ENCODE assay signal across 1 cellular context in the genomic region with DNA sequence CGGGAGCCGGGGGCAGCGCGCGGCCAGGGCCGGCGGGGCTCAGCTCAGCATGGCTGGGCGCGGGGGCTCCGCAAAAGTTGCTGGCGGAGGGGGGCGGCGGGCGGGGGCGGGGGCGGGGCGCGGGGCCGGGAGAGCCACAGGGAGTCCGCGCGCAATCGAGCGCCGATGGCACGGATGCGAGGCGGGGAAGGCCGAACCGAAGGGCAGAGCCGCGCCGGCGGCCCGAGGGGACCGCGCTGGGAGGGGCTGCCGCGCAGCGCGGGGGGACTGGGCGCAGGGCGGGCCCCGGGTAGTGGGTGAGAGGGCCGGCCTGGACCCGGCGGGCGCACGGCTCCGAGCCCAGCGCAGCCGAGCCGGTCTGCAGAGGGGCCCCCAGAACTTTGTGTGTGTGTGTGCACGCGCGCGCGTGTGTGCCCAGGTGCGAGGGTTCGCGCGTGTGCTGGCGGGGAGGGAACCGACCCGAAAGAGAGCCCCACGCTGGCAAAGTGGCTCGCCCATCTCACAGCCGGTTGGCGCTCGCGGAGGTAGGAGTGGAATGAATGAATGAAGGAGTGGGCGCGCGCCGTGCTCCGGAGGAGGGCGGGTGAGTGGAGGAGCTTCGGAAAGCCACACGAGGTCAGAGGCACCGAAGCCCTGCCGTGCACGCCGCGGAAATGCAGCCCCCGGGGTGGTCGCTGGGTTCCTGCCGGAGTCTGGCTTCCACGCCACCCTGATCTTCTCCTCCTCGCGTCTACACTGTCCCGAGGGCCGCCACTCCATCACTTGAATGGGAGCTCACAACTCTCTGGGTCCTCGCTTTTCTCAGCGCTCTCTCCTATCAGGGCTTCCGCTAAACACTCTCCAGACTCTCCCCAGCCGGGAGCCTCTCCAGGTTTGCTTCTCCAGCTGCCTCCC.
TF ChIP-seq lines count a peak whose summit lies in the region.

A gene (minus strand): TSS at position 51 of the 894 bp plus-strand sequence. CDS start 375 bp downstream, outside the sequence.

TF ChIP-seq in HepG2, 621 proteins besides CTCF, POLR2A, EP300 and RAD21 (continued from another document and continues in another):
- TF ChIP-seq, protein P1, sequence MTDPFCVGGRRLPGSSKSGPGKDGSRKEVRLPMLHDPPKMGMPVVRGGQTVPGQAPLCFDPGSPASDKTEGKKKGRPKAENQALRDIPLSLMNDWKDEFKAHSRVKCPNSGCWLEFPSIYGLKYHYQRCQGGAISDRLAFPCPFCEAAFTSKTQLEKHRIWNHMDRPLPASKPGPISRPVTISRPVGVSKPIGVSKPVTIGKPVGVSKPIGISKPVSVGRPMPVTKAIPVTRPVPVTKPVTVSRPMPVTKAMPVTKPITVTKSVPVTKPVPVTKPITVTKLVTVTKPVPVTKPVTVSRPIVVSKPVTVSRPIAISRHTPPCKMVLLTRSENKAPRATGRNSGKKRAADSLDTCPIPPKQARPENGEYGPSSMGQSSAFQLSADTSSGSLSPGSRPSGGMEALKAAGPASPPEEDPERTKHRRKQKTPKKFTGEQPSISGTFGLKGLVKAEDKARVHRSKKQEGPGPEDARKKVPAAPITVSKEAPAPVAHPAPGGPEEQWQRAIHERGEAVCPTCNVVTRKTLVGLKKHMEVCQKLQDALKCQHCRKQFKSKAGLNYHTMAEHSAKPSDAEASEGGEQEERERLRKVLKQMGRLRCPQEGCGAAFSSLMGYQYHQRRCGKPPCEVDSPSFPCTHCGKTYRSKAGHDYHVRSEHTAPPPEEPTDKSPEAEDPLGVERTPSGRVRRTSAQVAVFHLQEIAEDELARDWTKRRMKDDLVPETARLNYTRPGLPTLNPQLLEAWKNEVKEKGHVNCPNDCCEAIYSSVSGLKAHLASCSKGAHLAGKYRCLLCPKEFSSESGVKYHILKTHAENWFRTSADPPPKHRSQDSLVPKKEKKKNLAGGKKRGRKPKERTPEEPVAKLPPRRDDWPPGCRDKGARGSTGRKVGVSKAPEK (CRISPR knock-in tag; IDR thresholded peaks at IDR 0.05; ENCODE audit: borderline replicate concordance), result no peak
- TF ChIP-seq, protein P2, sequence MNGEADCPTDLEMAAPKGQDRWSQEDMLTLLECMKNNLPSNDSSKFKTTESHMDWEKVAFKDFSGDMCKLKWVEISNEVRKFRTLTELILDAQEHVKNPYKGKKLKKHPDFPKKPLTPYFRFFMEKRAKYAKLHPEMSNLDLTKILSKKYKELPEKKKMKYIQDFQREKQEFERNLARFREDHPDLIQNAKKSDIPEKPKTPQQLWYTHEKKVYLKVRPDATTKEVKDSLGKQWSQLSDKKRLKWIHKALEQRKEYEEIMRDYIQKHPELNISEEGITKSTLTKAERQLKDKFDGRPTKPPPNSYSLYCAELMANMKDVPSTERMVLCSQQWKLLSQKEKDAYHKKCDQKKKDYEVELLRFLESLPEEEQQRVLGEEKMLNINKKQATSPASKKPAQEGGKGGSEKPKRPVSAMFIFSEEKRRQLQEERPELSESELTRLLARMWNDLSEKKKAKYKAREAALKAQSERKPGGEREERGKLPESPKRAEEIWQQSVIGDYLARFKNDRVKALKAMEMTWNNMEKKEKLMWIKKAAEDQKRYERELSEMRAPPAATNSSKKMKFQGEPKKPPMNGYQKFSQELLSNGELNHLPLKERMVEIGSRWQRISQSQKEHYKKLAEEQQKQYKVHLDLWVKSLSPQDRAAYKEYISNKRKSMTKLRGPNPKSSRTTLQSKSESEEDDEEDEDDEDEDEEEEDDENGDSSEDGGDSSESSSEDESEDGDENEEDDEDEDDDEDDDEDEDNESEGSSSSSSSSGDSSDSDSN (CRISPR knock-in tag; IDR thresholded peaks at IDR 0.05), result peak; percentile 22; the same call in 1 of the 2 replicates
- TF ChIP-seq, protein P3, sequence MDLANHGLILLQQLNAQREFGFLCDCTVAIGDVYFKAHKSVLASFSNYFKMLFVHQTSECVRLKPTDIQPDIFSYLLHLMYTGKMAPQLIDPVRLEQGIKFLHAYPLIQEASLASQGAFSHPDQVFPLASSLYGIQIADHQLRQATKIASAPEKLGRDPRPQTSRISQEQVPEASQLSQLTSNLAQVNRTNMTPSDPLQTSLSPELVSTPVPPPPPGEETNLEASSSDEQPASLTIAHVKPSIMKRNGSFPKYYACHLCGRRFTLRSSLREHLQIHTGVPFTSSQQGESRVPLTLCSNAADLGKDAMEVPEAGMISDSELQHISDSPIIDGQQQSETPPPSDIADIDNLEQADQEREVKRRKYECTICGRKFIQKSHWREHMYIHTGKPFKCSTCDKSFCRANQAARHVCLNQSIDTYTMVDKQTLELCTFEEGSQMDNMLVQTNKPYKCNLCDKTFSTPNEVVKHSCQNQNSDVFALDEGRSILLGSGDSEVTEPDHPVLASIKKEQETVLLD (CRISPR knock-in tag; IDR thresholded peaks at IDR 0.05; ENCODE audit: low read depth), result peak; percentile 73
- TF ChIP-seq, protein P4, sequence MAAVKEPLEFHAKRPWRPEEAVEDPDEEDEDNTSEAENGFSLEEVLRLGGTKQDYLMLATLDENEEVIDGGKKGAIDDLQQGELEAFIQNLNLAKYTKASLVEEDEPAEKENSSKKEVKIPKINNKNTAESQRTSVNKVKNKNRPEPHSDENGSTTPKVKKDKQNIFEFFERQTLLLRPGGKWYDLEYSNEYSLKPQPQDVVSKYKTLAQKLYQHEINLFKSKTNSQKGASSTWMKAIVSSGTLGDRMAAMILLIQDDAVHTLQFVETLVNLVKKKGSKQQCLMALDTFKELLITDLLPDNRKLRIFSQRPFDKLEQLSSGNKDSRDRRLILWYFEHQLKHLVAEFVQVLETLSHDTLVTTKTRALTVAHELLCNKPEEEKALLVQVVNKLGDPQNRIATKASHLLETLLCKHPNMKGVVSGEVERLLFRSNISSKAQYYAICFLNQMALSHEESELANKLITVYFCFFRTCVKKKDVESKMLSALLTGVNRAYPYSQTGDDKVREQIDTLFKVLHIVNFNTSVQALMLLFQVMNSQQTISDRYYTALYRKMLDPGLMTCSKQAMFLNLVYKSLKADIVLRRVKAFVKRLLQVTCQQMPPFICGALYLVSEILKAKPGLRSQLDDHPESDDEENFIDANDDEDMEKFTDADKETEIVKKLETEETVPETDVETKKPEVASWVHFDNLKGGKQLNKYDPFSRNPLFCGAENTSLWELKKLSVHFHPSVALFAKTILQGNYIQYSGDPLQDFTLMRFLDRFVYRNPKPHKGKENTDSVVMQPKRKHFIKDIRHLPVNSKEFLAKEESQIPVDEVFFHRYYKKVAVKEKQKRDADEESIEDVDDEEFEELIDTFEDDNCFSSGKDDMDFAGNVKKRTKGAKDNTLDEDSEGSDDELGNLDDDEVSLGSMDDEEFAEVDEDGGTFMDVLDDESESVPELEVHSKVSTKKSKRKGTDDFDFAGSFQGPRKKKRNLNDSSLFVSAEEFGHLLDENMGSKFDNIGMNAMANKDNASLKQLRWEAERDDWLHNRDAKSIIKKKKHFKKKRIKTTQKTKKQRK (IDR thresholded peaks at IDR 0.05; ENCODE audit: low read length), result no peak
- TF ChIP-seq FOXJ3 (CRISPR knock-in tag; IDR thresholded peaks at IDR 0.05; ENCODE audit: borderline replicate concordance) (no peak), RBAK (CRISPR knock-in tag; IDR thresholded peaks at IDR 0.05) (no peak), ZNF225 (CRISPR knock-in tag; IDR thresholded peaks at IDR 0.05) (peak; percentile 28; the same call in 1 of the 2 replicates), ZFX (CRISPR knock-in tag; IDR thresholded peaks at IDR 0.05; ENCODE audit: low read depth) (peak; percentile 60), ZNF34 (CRISPR knock-in tag; IDR thresholded peaks at IDR 0.05; ENCODE audit: borderline replicate concordance) (no peak), ZNF768 (CRISPR knock-in tag; IDR thresholded peaks at IDR 0.05) (peak; percentile 41), ARID2 (CRISPR knock-in tag; IDR thresholded peaks at IDR 0.05; ENCODE audit: borderline replicate concordance) (no peak), HCFC1 (IDR thresholded peaks at IDR 0.05; ENCODE audit: low read depth, low read length) (no peak), SAP130 (CRISPR knock-in tag; IDR thresholded peaks at IDR 0.05; ENCODE audit: low read depth) (peak; percentile 38; the same call in 1 of the 2 replicates), ZNF777 (CRISPR knock-in tag; IDR thresholded peaks at IDR 0.05) (0 out of 2 replicates have a peak, but pooled peaks have one; percentile 33), ZNF331 (CRISPR knock-in tag; IDR thresholded peaks at IDR 0.05) (0 out of 2 replicates have a peak, but pooled peaks have one; percentile 40), NPAS2 (CRISPR knock-in tag; IDR thresholded peaks at IDR 0.05; ENCODE audit: borderline replicate concordance) (no peak), WIZ (CRISPR knock-in tag; IDR thresholded peaks at IDR 0.05) (no peak), GATAD2A (CRISPR knock-in tag; IDR thresholded peaks at IDR 0.05) (0 out of 2 replicates have a peak, but pooled peaks have one; percentile 6), HIVEP1 (CRISPR knock-in tag; IDR thresholded peaks at IDR 0.05) (no peak; the same call in 1 of the 2 replicates), ZNF550 (CRISPR knock-in tag; IDR thresholded peaks at IDR 0.05; ENCODE audit: borderline replicate concordance) (no peak), ARNTL (CRISPR knock-in tag; IDR thresholded peaks at IDR 0.05) (peak; percentile 42; the same call in 1 of the 2 replicates), RXRB (CRISPR knock-in tag; IDR thresholded peaks at IDR 0.05; ENCODE audit: borderline replicate concordance) (no peak), MTA1 (CRISPR knock-in tag; IDR thresholded peaks at IDR 0.05; ENCODE audit: borderline replicate concordance) (0 out of 2 replicates have a peak, but pooled peaks have one; percentile 18), HMGA1 (CRISPR knock-in tag; conservative IDR thresholded peaks at IDR 0.05) (no peak), HNRNPK (IDR thresholded peaks at IDR 0.05; ENCODE audit: low read depth, low read length, poor library complexity, severe bottlenecking) (peak; percentile 54), TGIF2 (CRISPR knock-in tag; IDR thresholded peaks at IDR 0.05) (no peak), KMT2B (CRISPR knock-in tag; IDR thresholded peaks at IDR 0.05) (peak; percentile 69)
- TF ChIP-seq, protein P5, sequence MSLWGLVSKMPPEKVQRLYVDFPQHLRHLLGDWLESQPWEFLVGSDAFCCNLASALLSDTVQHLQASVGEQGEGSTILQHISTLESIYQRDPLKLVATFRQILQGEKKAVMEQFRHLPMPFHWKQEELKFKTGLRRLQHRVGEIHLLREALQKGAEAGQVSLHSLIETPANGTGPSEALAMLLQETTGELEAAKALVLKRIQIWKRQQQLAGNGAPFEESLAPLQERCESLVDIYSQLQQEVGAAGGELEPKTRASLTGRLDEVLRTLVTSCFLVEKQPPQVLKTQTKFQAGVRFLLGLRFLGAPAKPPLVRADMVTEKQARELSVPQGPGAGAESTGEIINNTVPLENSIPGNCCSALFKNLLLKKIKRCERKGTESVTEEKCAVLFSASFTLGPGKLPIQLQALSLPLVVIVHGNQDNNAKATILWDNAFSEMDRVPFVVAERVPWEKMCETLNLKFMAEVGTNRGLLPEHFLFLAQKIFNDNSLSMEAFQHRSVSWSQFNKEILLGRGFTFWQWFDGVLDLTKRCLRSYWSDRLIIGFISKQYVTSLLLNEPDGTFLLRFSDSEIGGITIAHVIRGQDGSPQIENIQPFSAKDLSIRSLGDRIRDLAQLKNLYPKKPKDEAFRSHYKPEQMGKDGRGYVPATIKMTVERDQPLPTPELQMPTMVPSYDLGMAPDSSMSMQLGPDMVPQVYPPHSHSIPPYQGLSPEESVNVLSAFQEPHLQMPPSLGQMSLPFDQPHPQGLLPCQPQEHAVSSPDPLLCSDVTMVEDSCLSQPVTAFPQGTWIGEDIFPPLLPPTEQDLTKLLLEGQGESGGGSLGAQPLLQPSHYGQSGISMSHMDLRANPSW (CRISPR knock-in tag; IDR thresholded peaks at IDR 0.05; ENCODE audit: borderline replicate concordance), result no peak
- TF ChIP-seq, protein P6, sequence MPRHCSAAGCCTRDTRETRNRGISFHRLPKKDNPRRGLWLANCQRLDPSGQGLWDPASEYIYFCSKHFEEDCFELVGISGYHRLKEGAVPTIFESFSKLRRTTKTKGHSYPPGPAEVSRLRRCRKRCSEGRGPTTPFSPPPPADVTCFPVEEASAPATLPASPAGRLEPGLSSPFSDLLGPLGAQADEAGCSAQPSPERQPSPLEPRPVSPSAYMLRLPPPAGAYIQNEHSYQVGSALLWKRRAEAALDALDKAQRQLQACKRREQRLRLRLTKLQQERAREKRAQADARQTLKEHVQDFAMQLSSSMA (CRISPR knock-in tag; IDR thresholded peaks at IDR 0.05), result no peak
- TF ChIP-seq, protein P7, sequence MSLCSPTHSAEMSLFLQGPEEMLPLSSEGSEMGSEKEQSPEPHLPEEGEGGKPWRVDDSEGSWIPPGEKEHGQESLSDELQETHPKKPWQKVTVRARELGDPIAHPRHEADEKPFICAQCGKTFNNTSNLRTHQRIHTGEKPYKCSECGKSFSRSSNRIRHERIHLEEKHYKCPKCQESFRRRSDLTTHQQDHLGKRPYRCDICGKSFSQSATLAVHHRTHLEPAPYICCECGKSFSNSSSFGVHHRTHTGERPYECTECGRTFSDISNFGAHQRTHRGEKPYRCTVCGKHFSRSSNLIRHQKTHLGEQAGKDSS (CRISPR knock-in tag; IDR thresholded peaks at IDR 0.05; ENCODE audit: borderline replicate concordance, low read depth), result no peak; the same call in 1 of the 2 replicates
- TF ChIP-seq, protein P8, sequence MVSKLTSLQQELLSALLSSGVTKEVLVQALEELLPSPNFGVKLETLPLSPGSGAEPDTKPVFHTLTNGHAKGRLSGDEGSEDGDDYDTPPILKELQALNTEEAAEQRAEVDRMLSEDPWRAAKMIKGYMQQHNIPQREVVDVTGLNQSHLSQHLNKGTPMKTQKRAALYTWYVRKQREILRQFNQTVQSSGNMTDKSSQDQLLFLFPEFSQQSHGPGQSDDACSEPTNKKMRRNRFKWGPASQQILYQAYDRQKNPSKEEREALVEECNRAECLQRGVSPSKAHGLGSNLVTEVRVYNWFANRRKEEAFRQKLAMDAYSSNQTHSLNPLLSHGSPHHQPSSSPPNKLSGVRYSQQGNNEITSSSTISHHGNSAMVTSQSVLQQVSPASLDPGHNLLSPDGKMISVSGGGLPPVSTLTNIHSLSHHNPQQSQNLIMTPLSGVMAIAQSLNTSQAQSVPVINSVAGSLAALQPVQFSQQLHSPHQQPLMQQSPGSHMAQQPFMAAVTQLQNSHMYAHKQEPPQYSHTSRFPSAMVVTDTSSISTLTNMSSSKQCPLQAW (CRISPR knock-in tag; IDR thresholded peaks at IDR 0.05), result peak; percentile 35; the same call in 1 of the 2 replicates
- TF ChIP-seq, protein P9, sequence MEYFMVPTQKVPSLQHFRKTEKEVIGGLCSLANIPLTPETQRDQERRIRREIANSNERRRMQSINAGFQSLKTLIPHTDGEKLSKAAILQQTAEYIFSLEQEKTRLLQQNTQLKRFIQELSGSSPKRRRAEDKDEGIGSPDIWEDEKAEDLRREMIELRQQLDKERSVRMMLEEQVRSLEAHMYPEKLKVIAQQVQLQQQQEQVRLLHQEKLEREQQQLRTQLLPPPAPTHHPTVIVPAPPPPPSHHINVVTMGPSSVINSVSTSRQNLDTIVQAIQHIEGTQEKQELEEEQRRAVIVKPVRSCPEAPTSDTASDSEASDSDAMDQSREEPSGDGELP (IDR thresholded peaks at IDR 0.05; ENCODE audit: borderline replicate concordance, low read depth), result no peak
- TF ChIP-seq, protein P10, sequence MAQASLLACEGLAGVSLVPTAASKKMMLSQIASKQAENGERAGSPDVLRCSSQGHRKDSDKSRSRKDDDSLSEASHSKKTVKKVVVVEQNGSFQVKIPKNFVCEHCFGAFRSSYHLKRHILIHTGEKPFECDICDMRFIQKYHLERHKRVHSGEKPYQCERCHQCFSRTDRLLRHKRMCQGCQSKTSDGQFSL (CRISPR knock-in tag; IDR thresholded peaks at IDR 0.05), result 0 out of 2 replicates have a peak, but pooled peaks have one; percentile 4
- TF ChIP-seq, protein P11, sequence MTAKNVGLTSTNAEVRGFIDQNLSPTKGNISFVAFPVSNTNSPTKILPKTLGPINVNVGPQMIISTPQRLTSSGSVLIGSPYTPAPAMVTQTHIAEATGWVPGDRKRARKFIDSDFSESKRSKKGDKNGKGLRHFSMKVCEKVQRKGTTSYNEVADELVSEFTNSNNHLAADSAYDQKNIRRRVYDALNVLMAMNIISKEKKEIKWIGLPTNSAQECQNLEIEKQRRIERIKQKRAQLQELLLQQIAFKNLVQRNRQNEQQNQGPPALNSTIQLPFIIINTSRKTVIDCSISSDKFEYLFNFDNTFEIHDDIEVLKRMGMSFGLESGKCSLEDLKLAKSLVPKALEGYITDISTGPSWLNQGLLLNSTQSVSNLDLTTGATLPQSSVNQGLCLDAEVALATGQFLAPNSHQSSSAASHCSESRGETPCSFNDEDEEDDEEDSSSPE (CRISPR knock-in tag; IDR thresholded peaks at IDR 0.05), result peak; percentile 48
